Comparison of ENCODE assay signal across 33 cellular contexts in the genomic region with DNA sequence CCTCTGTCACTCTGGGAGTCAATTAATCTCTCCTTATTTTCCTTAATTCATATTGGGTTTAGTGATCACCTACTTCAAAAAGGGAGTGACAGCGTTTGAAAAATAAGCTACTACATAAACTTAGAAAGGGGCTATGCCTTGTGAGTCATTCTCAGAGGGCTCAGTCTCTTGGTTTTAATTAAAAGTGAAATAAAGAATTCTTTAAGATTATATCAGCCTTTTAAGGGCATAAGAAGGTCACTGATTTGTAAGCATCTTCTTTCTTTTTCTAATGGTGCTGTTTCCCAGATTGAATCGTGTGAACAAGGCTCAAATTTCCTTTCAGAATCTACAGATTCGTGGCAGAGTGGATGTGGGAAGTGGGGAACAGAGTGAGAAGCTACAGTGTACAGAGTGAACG.
"Had no signal": no experiment of that assay in that cellular context is flagged by ENCODE, and none has a peak within 500 bp of the region (broad histone marks: within the 10 kb centered on the region; RNA-seq: fewer than 3 reads in every experiment).

No MANE protein-coding gene starts in this region.

- H3K27me3 Mint-ChIP-seq: activated CD4-positive, alpha-beta T cell treated with anti-CD3 and anti-CD28 coated beads, Interleukin-2, amount 10 ng/mL, durations not matched to agents 24 days and 14 days; activated CD8-positive, alpha-beta T cell treated with anti-CD3 and anti-CD28 coated beads for 36 hours; activated naive CD8-positive, alpha-beta T cell treated with anti-CD3 and anti-CD28 coated beads for 36 hours; activated T-helper 17 cell treated with anti-CD3 and anti-CD28 coated beads, Interleukin-2, amount 50 U/mL, for 72 hours had no signal

- H3K4me3 Mint-ChIP-seq: activated CD4-positive, alpha-beta T cell treated with anti-CD3 and anti-CD28 coated beads, Interleukin-2, amount 10 ng/mL, durations not matched to agents 24 days and 14 days; activated CD8-positive, alpha-beta T cell treated with anti-CD3 and anti-CD28 coated beads for 36 hours; activated naive CD8-positive, alpha-beta T cell treated with anti-CD3 and anti-CD28 coated beads for 36 hours; activated T-cell treated with anti-CD3 and anti-CD28 coated beads, Interleukin-2, amount 50 U/mL, for 72 hours; activated T-helper 17 cell treated with anti-CD3 and anti-CD28 coated beads, Interleukin-2, amount 50 U/mL, for 72 hours; T-helper 1 cell treated with Interleukin-12 subunit alpha and Interleukin-12 subunit beta and Interleukin-4 antibody, amounts not matched to agents 30 μg/mL and 1 μg/mL, for 36 hours; T-helper 2 cell treated with Interferon-gamma antibody and Interleukin-4, amounts not matched to agents 5 μg/mL and 100 μg/mL, for 36 hours had no signal

- ATAC-seq: activated CD8-positive, alpha-beta T cell treated with anti-CD3 and anti-CD28 coated beads for 36 hours; activated T-cell treated with anti-CD3 and anti-CD28 coated beads, Interleukin-2, amount 50 U/mL, for 72 hours; activated T-helper 17 cell treated with anti-CD3 and anti-CD28 coated beads, Interleukin-2, amount 50 U/mL, for 72 hours; Right ventricle myocardium inferior had no signal

- FAIRE-seq: bronchial epithelial cell, RCC 7860, TTC549 had no signal

- DNase-seq: activated CD4-positive, alpha-beta T cell treated with anti-CD3 and anti-CD28 coated beads, Interleukin-2, amount 10 ng/mL, durations not matched to agents 24 days and 14 days; activated CD4-positive, alpha-beta T cell treated with anti-CD3 and anti-CD28 coated beads, Interleukin-2, amount 50 U/mL, for 4 hours; activated CD8-positive, alpha-beta T cell treated with anti-CD3 and anti-CD28 coated beads for 36 hours; activated effector memory CD4-positive, alpha-beta T cell treated with anti-CD3 and anti-CD28 coated beads, Interleukin-2, amount 50 U/mL, for 16 hours; activated naive CD4-positive, alpha-beta T cell; activated naive CD4-positive, alpha-beta T cell treated with anti-CD3 and anti-CD28 coated beads, Interleukin-2, amount 50 U/mL, for 16 hours; activated naive CD8-positive, alpha-beta T cell treated with anti-CD3 and anti-CD28 coated beads for 36 hours; activated T-cell treated with anti-CD3 and anti-CD28 coated beads, Interleukin-2, amount 50 U/mL, for 1 hour; activated T-cell treated with anti-CD3 and anti-CD28 coated beads, Interleukin-2, amount 50 U/mL, for 72 hours; amygdala; caudate nucleus; Karpas-422; KBM-7; NCI-H1105; NCI-H1436; NCI-H1694; NCI-H1930; NCI-H2081 treated with DMSO at 0.1 percent for 48 hours; NCI-H2171; NCI-H510A; NCI-H526; NCI-H748 treated with DMSO at 0.1 percent for 48 hours; PC-9; SIG-M5 had no signal

- H3K36me3 ChIP-seq: ascending aorta had no signal

- H3K27me3 ChIP-seq: ascending aorta had no signal

- H3K27ac Mint-ChIP-seq: activated CD4-positive, alpha-beta T cell treated with anti-CD3 and anti-CD28 coated beads, Interleukin-2, amount 10 ng/mL, durations not matched to agents 24 days and 14 days; activated CD8-positive, alpha-beta T cell treated with anti-CD3 and anti-CD28 coated beads for 36 hours; activated naive CD8-positive, alpha-beta T cell treated with anti-CD3 and anti-CD28 coated beads for 36 hours; activated T-cell treated with anti-CD3 and anti-CD28 coated beads, Interleukin-2, amount 50 U/mL, for 72 hours; activated T-helper 17 cell treated with anti-CD3 and anti-CD28 coated beads, Interleukin-2, amount 50 U/mL, for 72 hours; T-helper 1 cell treated with Interleukin-12 subunit alpha and Interleukin-12 subunit beta and Interleukin-4 antibody, amounts not matched to agents 30 μg/mL and 1 μg/mL, for 36 hours; T-helper 2 cell treated with Interferon-gamma antibody and Interleukin-4, amounts not matched to agents 5 μg/mL and 100 μg/mL, for 36 hours had no signal

- H3K4me3 ChIP-seq: ascending aorta, PC-9 had no signal

- H3K9me3 Mint-ChIP-seq: activated CD4-positive, alpha-beta T cell treated with anti-CD3 and anti-CD28 coated beads, Interleukin-2, amount 10 ng/mL, durations not matched to agents 24 days and 14 days; activated CD8-positive, alpha-beta T cell treated with anti-CD3 and anti-CD28 coated beads for 36 hours; activated naive CD8-positive, alpha-beta T cell treated with anti-CD3 and anti-CD28 coated beads for 36 hours; activated T-cell treated with anti-CD3 and anti-CD28 coated beads, Interleukin-2, amount 50 U/mL, for 72 hours; activated T-helper 17 cell treated with anti-CD3 and anti-CD28 coated beads, Interleukin-2, amount 50 U/mL, for 72 hours; T-helper 2 cell treated with Interferon-gamma antibody and Interleukin-4, amounts not matched to agents 5 μg/mL and 100 μg/mL, for 36 hours had no signal

- H3K36me3 Mint-ChIP-seq: activated naive CD8-positive, alpha-beta T cell treated with anti-CD3 and anti-CD28 coated beads for 36 hours had no signal

- H3K4me2 ChIP-seq: PC-9 had no signal

- H3K4me1 Mint-ChIP-seq: activated CD4-positive, alpha-beta T cell treated with anti-CD3 and anti-CD28 coated beads, Interleukin-2, amount 10 ng/mL, durations not matched to agents 24 days and 14 days; activated naive CD8-positive, alpha-beta T cell treated with anti-CD3 and anti-CD28 coated beads for 36 hours; activated T-helper 17 cell treated with anti-CD3 and anti-CD28 coated beads, Interleukin-2, amount 50 U/mL, for 72 hours had no signal

- H2AFZ ChIP-seq: PC-9 had no signal

- H3K9me3 ChIP-seq: ascending aorta had no signal

- H3K27ac ChIP-seq: ascending aorta, PC-9, RWPE1 had no signal
